In genomic region chr7:64045301-64046040, GRCh38 we compare ENCODE assay signal across 9 cellular contexts. TPM values are rescaled to one million over a fixed set of nuclear protein-coding genes. Genes with fewer than 3 reads are reported as not detected.
DNase-seq lines count a peak whose midpoint lies in the region; ATAC-seq, FAIRE-seq and TF ChIP-seq lines count a peak whose summit lies in the region.
"Had no signal": no experiment of that assay in that cellular context is flagged by ENCODE, and none has a peak within 500 bp of the region (broad histone marks: within the 10 kb centered on the region; RNA-seq: fewer than 3 reads in every experiment).

ZNF727 (plus strand) TSS chr7:64045434; CDS start chr7:64045622, 188 bp downstream.

- DNase-seq in KG1 (lab: John Stamatoyannopoulos, UW): peak; percentile 43
- peak; percentile 25 for DNase-seq in WERI-Rb-1
- no peak for DNase-seq in keratinocyte (ENCODE audit: low read depth, low spot score)
- peak; percentile 17 for DNase-seq in stimulated activated CD8-positive, alpha-beta memory T cell treated with anti-CD3 and anti-CD28 coated beads, Interleukin-15, amount 100 ng/mL, for 1 hour (ENCODE audit: low read depth)
- DNase-seq in hepatocyte (ENCODE audit: low spot score): no peak
- no peak for DNase-seq in GM20000 (ENCODE audit: low spot score)

- WGBS in hepatocyte (ENCODE audit: low lambda C conversion rate, missing lambda C conversion rate): 90% methylated on average over 31 of the region's 33 CpGs

- no peak within 1 kb of the TSS for H3K9ac ChIP-seq in keratinocyte (ENCODE audit: control insufficient read depth, extremely low read depth, insufficient read depth, low read length)

- H3K4me1 ChIP-seq in keratinocyte (ENCODE audit: control insufficient read depth, extremely low read depth, insufficient read depth, low read length) (no peaks in the 10 kb centered on the region), hepatocyte (ENCODE audit: insufficient read depth) (no peaks in the 10 kb centered on the region)

- FAIRE-seq in keratinocyte (lab: Jason Lieb, UNC): no peak

- H2AFZ ChIP-seq in keratinocyte (ENCODE audit: control insufficient read depth, low read length): peak within 1 kb of the TSS; percentile 9
- H2AFZ ChIP-seq in hepatocyte: no peak within 1 kb of the TSS

- H3K9me2 ChIP-seq in hepatocyte (replicated peaks; ENCODE audit: insufficient read depth): no peaks in the 10 kb centered on the region

- H3K36me3 ChIP-seq in WERI-Rb-1 (no peaks in the 10 kb centered on the region), keratinocyte (ENCODE audit: control insufficient read depth in 2 of 2, extremely low read depth in 1 of 2, insufficient read depth in 2 of 2, low read length in 2 of 2) (no peaks in the 10 kb centered on the region), hepatocyte (replicated peaks; ENCODE audit: insufficient read depth, low read depth) (no peaks in the 10 kb centered on the region)

- no peak within 1 kb of the TSS for H3K27ac ChIP-seq in WERI-Rb-1
- H3K27ac ChIP-seq in keratinocyte (ENCODE audit: control insufficient read depth, insufficient read depth, low read length): no peak within 1 kb of the TSS
- H3K27ac ChIP-seq in hepatocyte: no peak within 1 kb of the TSS

- no peak for TF ChIP-seq CTCF in WERI-Rb-1 (IDR thresholded peaks at IDR 0.05; ENCODE audit: low read depth, low read length)
- TF ChIP-seq CTCF in keratinocyte (optimal IDR thresholded peaks at IDR 0.05 in 1 of 3, IDR thresholded peaks at IDR 0.05 in 1 of 3, conservative IDR thresholded peaks at IDR 0.05 in 1 of 3; ENCODE audit: extremely low read depth in 1 of 3, insufficient read depth in 2 of 3, low read length in 3 of 3): no peak
- no peak for TF ChIP-seq CTCF in hepatocyte (IDR thresholded peaks at IDR 0.05; ENCODE audit: poor library complexity)
- no peak for TF ChIP-seq CTCF in GM20000 (IDR thresholded peaks at IDR 0.05; ENCODE audit: extremely low read depth, missing control alignments)

- H3K9me3 ChIP-seq in WERI-Rb-1 (ENCODE audit: severe bottlenecking) (no peaks in the 10 kb centered on the region), keratinocyte (ENCODE audit: control insufficient read depth, low read depth, low read length) (peaks cover 2% of the 10 kb centered on the region), hepatocyte (ENCODE audit: low read depth) (no peaks in the 10 kb centered on the region)

- H3K4me2 ChIP-seq in keratinocyte (ENCODE audit: control insufficient read depth, extremely low read depth, insufficient read depth, low read depth, low read length): no peak within 1 kb of the TSS
- H3K4me2 ChIP-seq in hepatocyte: no peak within 1 kb of the TSS

- H3K79me2 ChIP-seq in keratinocyte (ENCODE audit: control insufficient read depth, insufficient read depth, low read length): no peaks in the 10 kb centered on the region
- H3K79me2 ChIP-seq in hepatocyte: no peaks in the 10 kb centered on the region

- H4K20me1 ChIP-seq in keratinocyte (ENCODE audit: control insufficient read depth, extremely low read depth, insufficient read depth, low read length) (no peaks in the 10 kb centered on the region), hepatocyte (ENCODE audit: insufficient read depth, poor library complexity, severe bottlenecking) (no peaks in the 10 kb centered on the region)

- no peak for ATAC-seq in HG03520 (IDR thresholded peaks at IDR 0.05; ENCODE audit: unreplicated experiment)
- ATAC-seq in HG02938 (IDR thresholded peaks at IDR 0.05; ENCODE audit: unreplicated experiment): no peak

- dilution Hi-C loops in keratinocyte (cut with MboI; ENCODE audit: extremely low pct_ligation_motif_present, low sequenced_read_pairs): no loop called here

- H3K27me3 ChIP-seq in WERI-Rb-1 (ENCODE audit: insufficient read depth, low read depth, severe bottlenecking): peaks cover 4% of the 10 kb centered on the region
- no peaks in the 10 kb centered on the region for H3K27me3 ChIP-seq in keratinocyte (ENCODE audit: control insufficient read depth, extremely low read depth, insufficient read depth, low read length)
- no peaks in the 10 kb centered on the region for H3K27me3 ChIP-seq in hepatocyte

- H3K9me1 ChIP-seq in keratinocyte (ENCODE audit: control insufficient read depth, extremely low read depth, insufficient read depth, low read length): no peaks in the 10 kb centered on the region

- H3K4me3 ChIP-seq in WERI-Rb-1 (ENCODE audit: low read depth, low read length): peak within 1 kb of the TSS; percentile 31
- H3K4me3 ChIP-seq in keratinocyte (ENCODE audit: control insufficient read depth in 2 of 3, extremely low read depth in 1 of 3, insufficient read depth in 2 of 3, low read depth in 1 of 3, low read length in 3 of 3): no peak within 1 kb of the TSS
- no peak within 1 kb of the TSS for H3K4me3 ChIP-seq in hepatocyte

RNA-seq across cellular contexts. Expression of gene ZNF727, which starts in this region (rescaled TPM):
- polyA plus RNA-seq in keratinocyte (0.05 to 0.13 TPM (median 0.05 TPM) in 3 replicates), hepatocyte (not detected in 2 replicates)
- 0.16 TPM for polyA plus RNA-seq in keratinocyte (2011; ENCODE audit: low read depth)
- not detected in 2 replicates for polyA plus RNA-seq in keratinocyte (2011; cell fraction: cytosol; rRNA removed)
- polyA plus RNA-seq in keratinocyte (2011; cell fraction: nucleus; rRNA removed): 0.29 TPM in 1 of 2 replicates, not detected in the other
- 0.08 TPM in 1 of 2 replicates, not detected in the other for polyA plus RNA-seq in keratinocyte (2012; ENCODE audit: low replicate concordance)
- 0.67 TPM in 1 of 3 replicates, not detected in the others for polyA minus RNA-seq in keratinocyte
- not detected for polyA minus RNA-seq in keratinocyte (2011; cell fraction: cytosol; rRNA and poly(A)+ RNA removed)
- 0.21 and 1.2 TPM in 2 replicates for polyA minus RNA-seq in keratinocyte (2011; cell fraction: nucleus; rRNA and poly(A)+ RNA removed)
- not detected in 2 replicates for total RNA-seq in hepatocyte
- polyA plus RNA-seq: fibroblast of lung had no signal

Comparison
In these comparisons a context has a peak if more than half of its experiments do, and no peak if none do; other contexts are left out.
1. DNase-seq: peak in KG1 (single experiment), WERI-Rb-1 (single experiment) and stimulated activated CD8-positive, alpha-beta memory T cell treated with anti-CD3 and anti-CD28 coated beads, Interleukin-15, amount 100 ng/mL, for 1 hour (single experiment); none in keratinocyte (single experiment), hepatocyte (single experiment) and GM20000 (single experiment).